ENCODE assay signal across 8 cellular contexts in genomic region chr6:26383624-26384417, GRCh38. TPM values are rescaled to one million over a fixed set of nuclear protein-coding genes. Genes with fewer than 3 reads are reported as not detected.
DNase-seq lines count a peak whose midpoint lies in the region; ATAC-seq and FAIRE-seq lines count a peak whose summit lies in the region.

No MANE protein-coding gene starts in this region.

- peak overlapping the region; percentile 15 for H3K9ac ChIP-seq in endocrine pancreas (ENCODE audit: control insufficient read depth, insufficient read depth, low read length)

- no peaks in the 10 kb centered on the region for H3K36me3 ChIP-seq in endocrine pancreas (ENCODE audit: control insufficient read depth, insufficient read depth, low read length)
- no peaks in the 10 kb centered on the region for H3K36me3 ChIP-seq in muscle layer of duodenum (ENCODE audit: control insufficient read depth in 1 of 2, insufficient read depth in 2 of 2, low read length in 2 of 2)

- H3K4me1 Mint-ChIP-seq in T-cell = peaks cover 29 to 46% (median 30%) of the 10 kb centered on the region in 3 donors

- peaks cover 6% of the 10 kb centered on the region for H3K36me3 Mint-ChIP-seq in T-cell

- H3K27ac ChIP-seq in muscle layer of duodenum (ENCODE audit: low read length) = peak overlapping the region; percentile 86

- DNase-seq in DMS53 treated with DMSO at 0.1 percent for 48 hours (lab: John Stamatoyannopoulos, UW; ENCODE audit: unreplicated experiment) (peak; percentile 78), T-cell (peak in 2 of 34 experiments; percentile 12 to 13), SKM-1 treated with dmso at 0.1 percent for 144 hours (lab: John Stamatoyannopoulos, UW; ENCODE audit: unreplicated experiment) (no peak), urothelium cell line (ENCODE audit: low spot score) (no peak)

- CTCF ChIA-PET in T-cell (lab: Charles Lee) = interaction anchor here in 1 of 2 donors (0.5 to 1.0 kb wide), 2 partner anchors 35 to 42 kb away, joined by 4 to 5 read pairs; no protein-coding TSS in a partner anchor

- H3K27ac Mint-ChIP-seq in T-cell = peak overlapping the region; percentile 41 to 94

- H3K27me3 Mint-ChIP-seq in T-cell = no peaks in the 10 kb centered on the region

- H3K4me3 ChIP-seq in endocrine pancreas (ENCODE audit: control insufficient read depth, insufficient read depth, low read length) (peak overlapping the region; percentile 37), muscle layer of duodenum (ENCODE audit: low read depth in 1 of 2, low read length in 2 of 2) (peak overlapping the region; percentile 71 to 98)

- no peaks in the 10 kb centered on the region for H3K9me3 ChIP-seq in endocrine pancreas (ENCODE audit: control insufficient read depth, low read length)
- no peaks in the 10 kb centered on the region for H3K9me3 ChIP-seq in muscle layer of duodenum (ENCODE audit: control insufficient read depth in 1 of 2, low read length in 2 of 2)

- no peak for FAIRE-seq in urothelium cell line (lab: Jason Lieb, UNC)

- H3K4me3 Mint-ChIP-seq in T-cell = peak overlapping the region; percentile 93 to 100 (median 96)

- H3K27me3 ChIP-seq in endocrine pancreas (ENCODE audit: control insufficient read depth, insufficient read depth, low read length) (no peaks in the 10 kb centered on the region), muscle layer of duodenum (ENCODE audit: low read depth, low read length) (no peaks in the 10 kb centered on the region)

- no peaks in the 10 kb centered on the region for H3K9me3 Mint-ChIP-seq in T-cell

- H3K4me1 ChIP-seq in endocrine pancreas (ENCODE audit: control insufficient read depth, insufficient read depth, low read length) = no peaks in the 10 kb centered on the region
- peaks cover 0 to 12% of the 10 kb centered on the region in 2 donors for H3K4me1 ChIP-seq in muscle layer of duodenum (ENCODE audit: control insufficient read depth in 1 of 2, insufficient read depth in 2 of 2, low read length in 2 of 2)

- POLR2A ChIA-PET in T-cell (lab: Charles Lee) = interaction anchor here (0.6 kb wide), 2 partner anchors 26 to 211 kb away, joined by 4 to 5 read pairs; no protein-coding TSS in a partner anchor

- peak; percentile 21 for ATAC-seq in HG03159 (IDR thresholded peaks at IDR 0.05; ENCODE audit: unreplicated experiment)
- ATAC-seq in T-cell (replicated peaks in 1 of 4) = peak; percentile 24 to 38 (median 29)
- ATAC-seq in HG03457 (IDR thresholded peaks at IDR 0.05; ENCODE audit: unreplicated experiment) = no peak

RNA-seq across cellular contexts. Expression of gene BTN2A2, which starts 0.9 kb away (rescaled TPM):
- 10 to 100 TPM; 18.6 to 29.2 (median 21.3) TPM for total RNA-seq in T-cell

RNA-seq across cellular contexts. Expression of gene BTN3A1, which starts 18.3 kb away (rescaled TPM):
- total RNA-seq in T-cell = 100 to 1,000 TPM; 205 to 270 (median 210) TPM

RNA-seq across cellular contexts. Expression of gene BTN3A2, which starts 18.8 kb away (rescaled TPM):
- 100 to 1,000 TPM; 135 to 314 (median 224) TPM for total RNA-seq in T-cell

RNA-seq across cellular contexts. Expression of gene BTN3A3, which starts 56.5 kb away (rescaled TPM):
- total RNA-seq in T-cell = 100 to 1,000 TPM; 115 to 172 (median 142) TPM
